Comparison of ENCODE assay signal across 24 cellular contexts in genomic region chr5:96339862-96340261, GRCh38.
A peak's percentile ranks its signal among the peaks of the same experiment; 100 is the strongest.
DNase-seq lines count a peak whose midpoint lies in the region; ATAC-seq, FAIRE-seq and TF ChIP-seq lines count a peak whose summit lies in the region.
"Had no signal": no experiment of that assay in that cellular context is flagged by ENCODE, and none has a peak within 500 bp of the region (broad histone marks: within the 10 kb centered on the region; RNA-seq: fewer than 3 reads in every experiment).

No MANE protein-coding gene starts in this region.

- H3K4me1 ChIP-seq in GM23338 (ENCODE audit: insufficient read depth) (peaks cover 13% of the 10 kb centered on the region), HepG2 (ENCODE audit: insufficient read depth, low read length) (peaks cover 61% of the 10 kb centered on the region), thoracic aorta (ENCODE audit: control insufficient read depth in 1 of 2, low read depth in 2 of 2) (peaks cover 29 to 60% of the 10 kb centered on the region in 2 donors), BE2C (no peaks in the 10 kb centered on the region)

- POLR2A ChIA-PET in HepG2 (lab: Yijun Ruan, JAX) = interaction anchor here (1.5 kb wide), 1 partner anchor 475 kb away, joined by 3 read pairs; no protein-coding TSS in a partner anchor

- no peak for TF ChIP-seq POLR2A in HepG2 (IDR thresholded peaks at IDR 0.05; ENCODE audit: insufficient read depth in 1 of 2, low read depth in 2 of 2, low read length in 2 of 2)

- H3K4me2 ChIP-seq in GM23338 (no peak overlapping the region), HepG2 (ENCODE audit: low read depth, low read length) (no peak overlapping the region)
- H3K4me2 ChIP-seq: hepatocyte had no signal

- ATAC-seq in GM23338 (no peak), HepG2 (no peak), thoracic aorta (ENCODE audit: insufficient number of reproducible peaks, low FRiP score, low read depth) (no peak), HG03175 (IDR thresholded peaks at IDR 0.05; ENCODE audit: unreplicated experiment) (no peak)
- ATAC-seq in natural killer cell treated with Interleukin-12 subunit alpha and Interleukin-12 subunit beta and Interleukin-15 and Interleukin-18, amount 100 ng/mL, for 72 hours = no peak
- ATAC-seq: natural killer cell; stimulated activated effector memory CD8-positive, alpha-beta T cell treated with anti-CD3 and anti-CD28 coated beads, Interleukin-12 subunit alpha, Interleukin-12 subunit beta, amount 100 ng/mL, for 72 hours had no signal

- H3F3A ChIP-seq in GM23338 (replicated peaks; ENCODE audit: low read depth) = no peaks in the 10 kb centered on the region

- H3K9ac ChIP-seq in HepG2 (ENCODE audit: insufficient read depth, low read depth, low read length) = no peak overlapping the region

- H3K9me3 Mint-ChIP-seq in GM23338 = no peaks in the 10 kb centered on the region
- H3K9me3 Mint-ChIP-seq in natural killer cell treated with Interleukin-12 subunit alpha and Interleukin-12 subunit beta and Interleukin-15 and Interleukin-18, amount 100 ng/mL, for 72 hours = no peaks in the 10 kb centered on the region
- no peaks in the 10 kb centered on the region for H3K9me3 Mint-ChIP-seq in activated naive CD4-positive, alpha-beta T cell treated with anti-CD3 and anti-CD28 coated beads for 36 hours
- H3K9me3 Mint-ChIP-seq: activated CD4-positive, alpha-beta memory T cell treated with anti-CD3 and anti-CD28 coated beads for 36 hours; CD4-positive, alpha-beta T cell; natural killer cell; stimulated activated effector memory CD8-positive, alpha-beta T cell treated with anti-CD3 and anti-CD28 coated beads, Interleukin-12 subunit alpha, Interleukin-12 subunit beta, amount 100 ng/mL, for 72 hours had no signal

- H3K27me3 ChIP-seq in GM23338 (ENCODE audit: insufficient read depth) = no peaks in the 10 kb centered on the region
- H3K27me3 ChIP-seq in HepG2 (ENCODE audit: control insufficient read depth in 1 of 2, insufficient read depth in 2 of 2, low read length in 2 of 2) = no peaks in the 10 kb centered on the region
- H3K27me3 ChIP-seq in thoracic aorta (replicated peaks; ENCODE audit: insufficient read depth) = no peaks in the 10 kb centered on the region
- H3K27me3 ChIP-seq in BE2C = no peaks in the 10 kb centered on the region
- H3K27me3 ChIP-seq: hepatocyte, spleen had no signal

- no peak for FAIRE-seq in HepG2 (lab: Jason Lieb, UNC)
- FAIRE-seq: colon, frontal cortex, H1 had no signal

- in situ Hi-C loops in HepG2 (cut with HindIII; ENCODE audit: extremely low pct_ligation_motif_present, low pct_unique_long_range_greater_than_20kb) = loop anchor here (5.0 to 25.0 kb wide), 3 partner anchors 375 to 703 kb away; partner anchors contain the start of genes ELL2 and RFESD

- no peak for TF ChIP-seq EP300 in HepG2 (IDR thresholded peaks at IDR 0.05; ENCODE audit: low read depth in 2 of 2, low read length in 2 of 2)
- no peak for TF ChIP-seq EP300 in HepG2 (CRISPR knock-in tag; IDR thresholded peaks at IDR 0.05; ENCODE audit: borderline replicate concordance)

- H4K20me1 ChIP-seq in GM23338 (replicated peaks; ENCODE audit: insufficient read depth) = no peaks in the 10 kb centered on the region
- no peaks in the 10 kb centered on the region for H4K20me1 ChIP-seq in HepG2 (ENCODE audit: insufficient read depth, low read length)

- BruUV-seq in HepG2 (replicated peaks; lab: Mats Ljungman, UMichigan) = no TSS peak

- no peak overlapping the region for H3K27ac Mint-ChIP-seq in GM23338
- no peak overlapping the region for H3K27ac Mint-ChIP-seq in natural killer cell treated with Interleukin-12 subunit alpha and Interleukin-12 subunit beta and Interleukin-15 and Interleukin-18, amount 100 ng/mL, for 72 hours
- no peak overlapping the region for H3K27ac Mint-ChIP-seq in activated naive CD4-positive, alpha-beta T cell treated with anti-CD3 and anti-CD28 coated beads for 36 hours
- H3K27ac Mint-ChIP-seq: activated CD4-positive, alpha-beta memory T cell treated with anti-CD3 and anti-CD28 coated beads for 36 hours; CD4-positive, alpha-beta T cell; natural killer cell had no signal

- no peaks in the 10 kb centered on the region for H3K9me2 ChIP-seq in GM23338 (ENCODE audit: insufficient read depth)

- WGBS in HepG2 (ENCODE audit: low lambda C conversion rate) = 97% methylated on average over 3 of the region's 3 CpGs

- H3K9me3 ChIP-seq in HepG2 (ENCODE audit: low read length) (no peaks in the 10 kb centered on the region), thoracic aorta (no peaks in the 10 kb centered on the region), BE2C (no peaks in the 10 kb centered on the region)
- H3K9me3 ChIP-seq: left ventricle myocardium inferior, spleen had no signal

- no peaks in the 10 kb centered on the region for H3K27me3 Mint-ChIP-seq in GM23338 (ENCODE audit: insufficient read depth, low read depth, poor library complexity)
- H3K27me3 Mint-ChIP-seq in natural killer cell treated with Interleukin-12 subunit alpha and Interleukin-12 subunit beta and Interleukin-15 and Interleukin-18, amount 100 ng/mL, for 72 hours = peaks cover 18 to 19% of the 10 kb centered on the region in 2 donors
- peaks cover 10% of the 10 kb centered on the region for H3K27me3 Mint-ChIP-seq in activated naive CD4-positive, alpha-beta T cell treated with anti-CD3 and anti-CD28 coated beads for 36 hours (ENCODE audit: low read depth)

- no peaks in the 10 kb centered on the region for H3K79me2 ChIP-seq in GM23338 (replicated peaks; ENCODE audit: insufficient read depth)
- H3K79me2 ChIP-seq in HepG2 (ENCODE audit: insufficient read depth, low read length) = no peaks in the 10 kb centered on the region
- H3K79me2 ChIP-seq: hepatocyte had no signal

- H2AFZ ChIP-seq in GM23338 = peak overlapping the region; percentile 70
- H2AFZ ChIP-seq in HepG2 (ENCODE audit: low read length) = no peak overlapping the region
- H2AFZ ChIP-seq: hepatocyte had no signal

- intact Hi-C loops in HepG2 (cut with micrococcal nuclease; ENCODE audit: unreplicated experiment) = loop anchor here (5.0 to 10.0 kb wide), 6 partner anchors 153 to 705 kb away; partner anchors contain the start of gene CAST
- intact Hi-C loops in activated naive CD4-positive, alpha-beta T cell treated with anti-CD3 and anti-CD28 coated beads for 36 hours (cut with micrococcal nuclease) = loop anchor here (10.0 kb wide), 1 partner anchor 525 kb away; no protein-coding TSS in a partner anchor

- CTCF ChIA-PET in HepG2 (lab: Yijun Ruan, JAX; ENCODE audit: low intra/inter-chr PET ratio, low total read pairs) = no interaction called here
- CTCF ChIA-PET in activated naive CD4-positive, alpha-beta T cell treated with anti-CD3 and anti-CD28 coated beads for 36 hours (lab: Charles Lee) = interaction anchor here (1.0 to 7.1 kb wide), 3 partner anchors 262 to 558 kb away, joined by 3 to 94 read pairs (median 4); no protein-coding TSS in a partner anchor

- TF ChIP-seq RAD21 in HepG2 (CRISPR knock-in tag; IDR thresholded peaks at IDR 0.05) = no peak

- no peaks in the 10 kb centered on the region for H3K36me3 Mint-ChIP-seq in GM23338 (ENCODE audit: low read depth)
- H3K36me3 Mint-ChIP-seq in natural killer cell treated with Interleukin-12 subunit alpha and Interleukin-12 subunit beta and Interleukin-15 and Interleukin-18, amount 100 ng/mL, for 72 hours = no peaks in the 10 kb centered on the region
- H3K36me3 Mint-ChIP-seq in activated naive CD4-positive, alpha-beta T cell treated with anti-CD3 and anti-CD28 coated beads for 36 hours (ENCODE audit: low read depth) = no peaks in the 10 kb centered on the region
- H3K36me3 Mint-ChIP-seq: activated CD4-positive, alpha-beta memory T cell treated with anti-CD3 and anti-CD28 coated beads for 36 hours; natural killer cell; stimulated activated effector memory CD8-positive, alpha-beta T cell treated with anti-CD3 and anti-CD28 coated beads, Interleukin-12 subunit alpha, Interleukin-12 subunit beta, amount 100 ng/mL, for 72 hours had no signal

- no peak overlapping the region for H3K4me3 ChIP-seq in GM23338
- no peak overlapping the region for H3K4me3 ChIP-seq in HepG2 (replicated peaks in 1 of 3; ENCODE audit: insufficient read depth in 1 of 3, low read depth in 2 of 3, low read length in 3 of 3)
- H3K4me3 ChIP-seq in thoracic aorta = peak overlapping the region; percentile 30
- no peak overlapping the region for H3K4me3 ChIP-seq in BE2C (ENCODE audit: low read depth, low read length)
- H3K4me3 ChIP-seq: hepatocyte, left ventricle myocardium inferior, spleen had no signal

- H3K36me3 ChIP-seq in GM23338 (ENCODE audit: insufficient read depth) = no peaks in the 10 kb centered on the region
- no peaks in the 10 kb centered on the region for H3K36me3 ChIP-seq in HepG2 (replicated peaks in 1 of 2; ENCODE audit: control insufficient read depth in 1 of 2, insufficient read depth in 2 of 2, low read length in 2 of 2)
- no peaks in the 10 kb centered on the region for H3K36me3 ChIP-seq in thoracic aorta
- H3K36me3 ChIP-seq in BE2C = no peaks in the 10 kb centered on the region
- H3K36me3 ChIP-seq: left ventricle myocardium inferior, spleen had no signal

- no peak for TF ChIP-seq CTCF in GM23338 (conservative IDR thresholded peaks at IDR 0.05; ENCODE audit: low read depth in 2 of 2)
- TF ChIP-seq CTCF in VCaP (conservative IDR thresholded peaks at IDR 0.05) = no peak
- no peak for TF ChIP-seq CTCF in HepG2 (CRISPR knock-in tag; IDR thresholded peaks at IDR 0.05)
- no peak for TF ChIP-seq CTCF in thoracic aorta (IDR thresholded peaks at IDR 0.05)
- TF ChIP-seq CTCF in BE2C (IDR thresholded peaks at IDR 0.05; ENCODE audit: low read depth, low read length) = no peak

- H3K4me3 Mint-ChIP-seq in GM23338 = no peak overlapping the region
- H3K4me3 Mint-ChIP-seq in natural killer cell treated with Interleukin-12 subunit alpha and Interleukin-12 subunit beta and Interleukin-15 and Interleukin-18, amount 100 ng/mL, for 72 hours = no peak overlapping the region
- H3K4me3 Mint-ChIP-seq in activated naive CD4-positive, alpha-beta T cell treated with anti-CD3 and anti-CD28 coated beads for 36 hours = no peak overlapping the region
- H3K4me3 Mint-ChIP-seq: activated CD4-positive, alpha-beta memory T cell treated with anti-CD3 and anti-CD28 coated beads for 36 hours; CD4-positive, alpha-beta T cell; natural killer cell; stimulated activated effector memory CD8-positive, alpha-beta T cell treated with anti-CD3 and anti-CD28 coated beads, Interleukin-12 subunit alpha, Interleukin-12 subunit beta, amount 100 ng/mL, for 72 hours had no signal

- peaks cover 9% of the 10 kb centered on the region; the same call in 2 of the 3 replicates for H3K4me1 Mint-ChIP-seq in GM23338
- no peaks in the 10 kb centered on the region for H3K4me1 Mint-ChIP-seq in natural killer cell treated with Interleukin-12 subunit alpha and Interleukin-12 subunit beta and Interleukin-15 and Interleukin-18, amount 100 ng/mL, for 72 hours (ENCODE audit: low read depth in 2 of 2)
- peaks cover 26% of the 10 kb centered on the region for H3K4me1 Mint-ChIP-seq in activated naive CD4-positive, alpha-beta T cell treated with anti-CD3 and anti-CD28 coated beads for 36 hours (ENCODE audit: low read depth)
- H3K4me1 Mint-ChIP-seq: natural killer cell had no signal

- no peak for DNase-seq in GM23338 (ENCODE audit: low spot score)
- no peak for DNase-seq in HepG2 (ENCODE audit: low spot score)
- no peak for DNase-seq in thoracic aorta (ENCODE audit: low spot score)
- no peak for DNase-seq in natural killer cell treated with Interleukin-12 subunit alpha and Interleukin-12 subunit beta and Interleukin-15 and Interleukin-18, amount 100 ng/mL, for 72 hours (ENCODE audit: low spot score)
- no peak for DNase-seq in BE2C
- no peak for DNase-seq in activated naive CD4-positive, alpha-beta T cell treated with anti-CD3 and anti-CD28 coated beads for 36 hours
- DNase-seq: activated CD4-positive, alpha-beta memory T cell treated with anti-CD3 and anti-CD28 coated beads for 36 hours; activated effector memory CD4-positive, alpha-beta T cell treated with Interleukin-2 at 50 U/mL for 16 hours; CD4-positive, alpha-beta T cell; effector memory CD4-positive, alpha-beta T cell; left ventricle myocardium inferior; natural killer cell; NCI-H187 treated with DMSO at 0.1 percent for 48 hours; NCI-H69; spleen; stimulated activated CD4-positive, alpha-beta T cell treated with anti-CD3 and anti-CD28 coated beads, Interleukin-2, amount 100 ng/mL, for 48 hours; T-helper 9 cell had no signal

- H3K27ac ChIP-seq in GM23338 (ENCODE audit: low read depth) (no peak overlapping the region), VCaP (peak overlapping the region; percentile 98), HepG2 (ENCODE audit: extremely low read length, insufficient read depth, low read length) (no peak overlapping the region), thoracic aorta (peak overlapping the region; percentile 80 to 92)
- H3K27ac ChIP-seq: hepatocyte, spleen had no signal

Comparison
In these comparisons a context has a peak if more than half of its experiments do, and no peak if none do; other contexts are left out.
1. H3K27ac ChIP-seq: peak in VCaP (single experiment) and thoracic aorta (2 of 2); none in GM23338 (single experiment) and HepG2 (single experiment).